In genomic region chr11:92269021-92269420, GRCh38 we compare ENCODE assay signal across 15 cellular contexts. TPM values are rescaled to one million over a fixed set of nuclear protein-coding genes. Genes with fewer than 3 reads are reported as not detected.
DNase-seq lines count a peak whose midpoint lies in the region; ATAC-seq and TF ChIP-seq lines count a peak whose summit lies in the region.
"Had no signal": no experiment of that assay in that cellular context is flagged by ENCODE, and none has a peak within 500 bp of the region (broad histone marks: within the 10 kb centered on the region; RNA-seq: fewer than 3 reads in every experiment).

No MANE protein-coding gene starts in this region.

- ATAC-seq in CD8-positive, alpha-beta T cell = no peak
- ATAC-seq: GM12878 had no signal

- no peaks in the 10 kb centered on the region for H3K9me3 Mint-ChIP-seq in glutamatergic neuron (ENCODE audit: unreplicated experiment)
- H3K9me3 Mint-ChIP-seq in CD8-positive, alpha-beta T cell = no peaks in the 10 kb centered on the region

- H3K36me3 ChIP-seq in ACC112 (ENCODE audit: insufficient read depth, low read length) = no peaks in the 10 kb centered on the region
- H3K36me3 ChIP-seq in brain microvascular endothelial cell (replicated peaks) = no peaks in the 10 kb centered on the region
- H3K36me3 ChIP-seq in kidney epithelial cell (ENCODE audit: control insufficient read depth, insufficient read depth, low read length) = no peaks in the 10 kb centered on the region
- H3K36me3 ChIP-seq in CD8-positive, alpha-beta T cell (ENCODE audit: insufficient read depth, low read length) = no peaks in the 10 kb centered on the region
- H3K36me3 ChIP-seq: tibial nerve had no signal

- H2AFZ ChIP-seq in ACC112 (ENCODE audit: low read length, unreplicated experiment) = peak overlapping the region; percentile 1

- no peak for TF ChIP-seq CTCF in brain microvascular endothelial cell (IDR thresholded peaks at IDR 0.05; ENCODE audit: low read depth, low read length, missing control alignments)
- no peak for TF ChIP-seq CTCF in kidney epithelial cell (IDR thresholded peaks at IDR 0.05; ENCODE audit: insufficient read depth, low read length, poor library complexity, severe bottlenecking)
- TF ChIP-seq CTCF in glutamatergic neuron (IDR thresholded peaks at IDR 0.05; ENCODE audit: partially characterized antibody, unreplicated experiment) = no peak
- no peak for TF ChIP-seq CTCF in CD8-positive, alpha-beta T cell (IDR thresholded peaks at IDR 0.05)

- DNase-seq in HT-29 (ENCODE audit: low spot score) = peak; percentile 58
- peak; percentile 7 for DNase-seq in brain microvascular endothelial cell
- DNase-seq in kidney epithelial cell (ENCODE audit: low read depth) = peak; percentile 76
- DNase-seq in central memory CD4-positive, alpha-beta T cell = no peak
- no peak for DNase-seq in glutamatergic neuron
- DNase-seq in CD8-positive, alpha-beta T cell = no peak
- no peak for DNase-seq in head of caudate nucleus
- DNase-seq: activated T-cell treated with anti-CD3 and anti-CD28 coated beads for 4 hours, AML-193, MM.1S, NCI-H510A, T-helper 9 cell had no signal

- no peaks in the 10 kb centered on the region for H3K27me3 ChIP-seq in ACC112 (ENCODE audit: insufficient read depth, low read length)
- no peaks in the 10 kb centered on the region for H3K27me3 ChIP-seq in brain microvascular endothelial cell (replicated peaks)
- H3K27me3 ChIP-seq in kidney epithelial cell (ENCODE audit: control insufficient read depth, insufficient read depth, low read length) = no peaks in the 10 kb centered on the region
- no peaks in the 10 kb centered on the region for H3K27me3 ChIP-seq in CD8-positive, alpha-beta T cell (ENCODE audit: insufficient read depth, low read length)
- H3K27me3 ChIP-seq: tibial nerve had no signal

- no peaks in the 10 kb centered on the region for H3K79me2 ChIP-seq in ACC112 (ENCODE audit: control insufficient read depth, insufficient read depth, low read length, unreplicated experiment)

- peaks cover 6% of the 10 kb centered on the region for H3K4me1 ChIP-seq in ACC112 (ENCODE audit: control insufficient read depth, insufficient read depth, low read length, unreplicated experiment)
- H3K4me1 ChIP-seq in CD8-positive, alpha-beta T cell (ENCODE audit: insufficient read depth, low read length) = no peaks in the 10 kb centered on the region
- H3K4me1 ChIP-seq: tibial nerve had no signal

- no peak overlapping the region for H3K27ac Mint-ChIP-seq in glutamatergic neuron (ENCODE audit: unreplicated experiment)
- no peak overlapping the region for H3K27ac Mint-ChIP-seq in CD8-positive, alpha-beta T cell

- H3K9me3 ChIP-seq in CD8-positive, alpha-beta T cell (ENCODE audit: low read length) = no peaks in the 10 kb centered on the region
- H3K9me3 ChIP-seq: tibial nerve had no signal

- intact Hi-C loops in CD8-positive, alpha-beta T cell (cut with DNase I, micrococcal nuclease) = no loop called here
- intact Hi-C loops in head of caudate nucleus (cut with DNase I) = no loop called here

- in situ Hi-C loops in brain microvascular endothelial cell (cut with HindIII; ENCODE audit: low pct_ligation_motif_present, low sequenced_read_pairs) = no loop called here

- H3K36me3 Mint-ChIP-seq in glutamatergic neuron (ENCODE audit: unreplicated experiment) = no peaks in the 10 kb centered on the region
- H3K36me3 Mint-ChIP-seq in CD8-positive, alpha-beta T cell = no peaks in the 10 kb centered on the region

- H3K27me3 Mint-ChIP-seq in glutamatergic neuron (ENCODE audit: unreplicated experiment) = peaks cover 2% of the 10 kb centered on the region
- no peaks in the 10 kb centered on the region for H3K27me3 Mint-ChIP-seq in CD8-positive, alpha-beta T cell (ENCODE audit: low read depth)

- POLR2A ChIA-PET in CD8-positive, alpha-beta T cell (lab: Charles Lee) = no interaction called here

- H3K4me1 Mint-ChIP-seq in glutamatergic neuron (ENCODE audit: low read depth, unreplicated experiment) = peaks cover 20% of the 10 kb centered on the region
- no peaks in the 10 kb centered on the region for H3K4me1 Mint-ChIP-seq in CD8-positive, alpha-beta T cell (ENCODE audit: low read depth)

- no peak overlapping the region for H3K27ac ChIP-seq in ACC112 (ENCODE audit: low read depth, low read length)
- H3K27ac ChIP-seq in brain microvascular endothelial cell = no peak overlapping the region
- H3K27ac ChIP-seq in CD8-positive, alpha-beta T cell (ENCODE audit: low read depth, low read length) = no peak overlapping the region
- H3K27ac ChIP-seq: tibial nerve had no signal

- H3K4me3 Mint-ChIP-seq in glutamatergic neuron (ENCODE audit: unreplicated experiment) = no peak overlapping the region
- no peak overlapping the region for H3K4me3 Mint-ChIP-seq in CD8-positive, alpha-beta T cell

- CTCF ChIA-PET in CD8-positive, alpha-beta T cell (lab: Charles Lee) = no interaction called here

- H3K4me3 ChIP-seq in ACC112 (ENCODE audit: low read depth, low read length) (no peak overlapping the region), brain microvascular endothelial cell (ENCODE audit: low read depth, low read length) (no peak overlapping the region), kidney epithelial cell (ENCODE audit: low read depth, low read length) (no peak overlapping the region)
- H3K4me3 ChIP-seq in CD8-positive, alpha-beta T cell (ENCODE audit: low read depth, low read length) = no peak overlapping the region
- H3K4me3 ChIP-seq: GM12878, tibial nerve had no signal

RNA-seq across cellular contexts. Expression of gene FAT3, which starts 44.4 kb away (rescaled TPM):
- not detected in 2 replicates for total RNA-seq in HT-29 (2014; rRNA removed; shearing (Covaris generic))
- total RNA-seq in kidney epithelial cell = 1.4 and 1.7 TPM in 2 replicates
- 80.6 TPM for total RNA-seq in glutamatergic neuron (ENCODE audit: unreplicated experiment)
- not detected for total RNA-seq in CD8-positive, alpha-beta T cell
- total RNA-seq: GM12878 had no signal

Comparison
In these comparisons a context has a peak if more than half of its experiments do, and no peak if none do; other contexts are left out.
1. DNase-seq: peak in HT-29 (single experiment), brain microvascular endothelial cell (single experiment) and kidney epithelial cell (single experiment); none in central memory CD4-positive, alpha-beta T cell (single experiment), glutamatergic neuron (single experiment), CD8-positive, alpha-beta T cell (0 of 7) and head of caudate nucleus (0 of 42).
2. RNA of gene FAT3, which starts 44.4 kb away (total RNA-seq): 80.6 TPM in glutamatergic neuron (single experiment); 1.4 to 1.7 TPM in kidney epithelial cell, not detected in HT-29 and not detected in CD8-positive, alpha-beta T cell; every median in the first group is over 10 times any median in the second.